ENCODE assay signal across 1 cellular context in the genomic region with DNA sequence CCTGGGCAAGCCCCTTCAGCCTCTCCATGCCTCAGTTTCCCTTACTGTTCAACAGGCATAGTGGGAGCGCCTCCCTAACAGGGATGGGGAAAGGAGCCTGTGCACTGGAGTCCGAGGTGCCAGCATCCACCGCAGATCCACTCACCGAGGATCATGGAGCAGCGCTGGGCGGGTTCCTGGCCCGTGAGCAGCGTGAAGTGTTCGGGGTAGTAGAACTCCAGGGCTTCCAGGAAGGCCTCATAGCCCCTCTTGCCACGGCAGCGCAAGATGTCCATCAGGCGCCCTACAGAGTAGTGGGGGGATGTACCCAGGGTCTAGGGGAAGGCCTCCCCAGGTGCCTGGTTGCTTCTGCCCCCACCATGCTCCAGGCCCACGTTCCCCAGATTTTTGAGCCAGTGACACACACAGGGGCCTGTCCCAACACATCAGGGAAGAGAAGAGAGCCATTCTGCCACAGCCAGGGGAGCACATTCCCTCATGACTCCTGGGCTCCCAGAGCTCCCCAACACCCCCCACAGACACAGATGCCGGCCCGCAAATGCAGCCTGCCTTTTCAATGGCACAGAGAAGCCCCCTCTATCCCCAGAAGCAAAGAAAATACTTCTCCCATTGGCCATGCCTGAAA.
TF ChIP-seq lines count a peak whose summit lies in the region.

No MANE protein-coding gene starts in this region.

TF ChIP-seq in HCT116, 20 proteins besides CTCF, POLR2A, EP300 and RAD21 (continued from another document):
- TF ChIP-seq, protein P1, sequence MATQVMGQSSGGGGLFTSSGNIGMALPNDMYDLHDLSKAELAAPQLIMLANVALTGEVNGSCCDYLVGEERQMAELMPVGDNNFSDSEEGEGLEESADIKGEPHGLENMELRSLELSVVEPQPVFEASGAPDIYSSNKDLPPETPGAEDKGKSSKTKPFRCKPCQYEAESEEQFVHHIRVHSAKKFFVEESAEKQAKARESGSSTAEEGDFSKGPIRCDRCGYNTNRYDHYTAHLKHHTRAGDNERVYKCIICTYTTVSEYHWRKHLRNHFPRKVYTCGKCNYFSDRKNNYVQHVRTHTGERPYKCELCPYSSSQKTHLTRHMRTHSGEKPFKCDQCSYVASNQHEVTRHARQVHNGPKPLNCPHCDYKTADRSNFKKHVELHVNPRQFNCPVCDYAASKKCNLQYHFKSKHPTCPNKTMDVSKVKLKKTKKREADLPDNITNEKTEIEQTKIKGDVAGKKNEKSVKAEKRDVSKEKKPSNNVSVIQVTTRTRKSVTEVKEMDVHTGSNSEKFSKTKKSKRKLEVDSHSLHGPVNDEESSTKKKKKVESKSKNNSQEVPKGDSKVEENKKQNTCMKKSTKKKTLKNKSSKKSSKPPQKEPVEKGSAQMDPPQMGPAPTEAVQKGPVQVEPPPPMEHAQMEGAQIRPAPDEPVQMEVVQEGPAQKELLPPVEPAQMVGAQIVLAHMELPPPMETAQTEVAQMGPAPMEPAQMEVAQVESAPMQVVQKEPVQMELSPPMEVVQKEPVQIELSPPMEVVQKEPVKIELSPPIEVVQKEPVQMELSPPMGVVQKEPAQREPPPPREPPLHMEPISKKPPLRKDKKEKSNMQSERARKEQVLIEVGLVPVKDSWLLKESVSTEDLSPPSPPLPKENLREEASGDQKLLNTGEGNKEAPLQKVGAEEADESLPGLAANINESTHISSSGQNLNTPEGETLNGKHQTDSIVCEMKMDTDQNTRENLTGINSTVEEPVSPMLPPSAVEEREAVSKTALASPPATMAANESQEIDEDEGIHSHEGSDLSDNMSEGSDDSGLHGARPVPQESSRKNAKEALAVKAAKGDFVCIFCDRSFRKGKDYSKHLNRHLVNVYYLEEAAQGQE (IDR thresholded peaks at IDR 0.05; ENCODE audit: low read depth), result no peak
- no peak for TF ChIP-seq YY1 (IDR thresholded peaks at IDR 0.05; ENCODE audit: extremely low read depth, insufficient replicate concordance, low read depth, low read length)
